Comparison of ENCODE assay signal across 15 cellular contexts in the genomic region with DNA sequence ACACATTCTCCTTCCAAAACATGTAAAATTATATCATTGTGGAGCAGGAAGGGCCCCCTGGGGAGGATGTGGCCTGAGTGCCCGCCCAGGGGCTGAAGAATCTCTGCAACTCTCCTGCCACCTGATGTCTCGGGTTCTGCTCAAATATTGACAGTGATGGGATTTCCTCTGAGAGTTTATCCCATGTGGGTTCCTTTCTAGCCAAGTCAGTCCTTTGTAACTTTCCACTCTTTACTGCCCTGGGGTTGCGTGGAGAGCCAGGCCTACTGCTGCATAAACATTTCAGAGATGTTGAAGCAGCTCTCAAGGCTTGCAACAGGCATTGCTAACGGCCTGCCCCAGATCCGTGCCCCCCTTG. TPM values are rescaled to one million over a fixed set of nuclear protein-coding genes. Genes with fewer than 3 reads are reported as not detected.
DNase-seq lines count a peak whose midpoint lies in the region; ATAC-seq and TF ChIP-seq lines count a peak whose summit lies in the region.
"Had no signal": no experiment of that assay in that cellular context is flagged by ENCODE, and none has a peak within 500 bp of the region (broad histone marks: within the 10 kb centered on the region; RNA-seq: fewer than 3 reads in every experiment).

No MANE protein-coding gene starts in this region.

- no peak overlapping the region for H3K27ac Mint-ChIP-seq in T-cell
- H3K27ac Mint-ChIP-seq: activated naive CD4-positive, alpha-beta T cell treated with anti-CD3 and anti-CD28 coated beads for 36 hours had no signal

- 44 to 55% methylated on average over 5 of the region's 5 CpGs for WGBS in body of pancreas, 2 donors
- WGBS in sigmoid colon, 2 donors = 65 to 76% methylated on average over 5 of the region's 5 CpGs

- no peaks in the 10 kb centered on the region for H3K9me3 Mint-ChIP-seq in T-cell
- H3K9me3 Mint-ChIP-seq: activated naive CD4-positive, alpha-beta T cell treated with anti-CD3 and anti-CD28 coated beads for 36 hours had no signal

- no peak overlapping the region for H3K4me3 Mint-ChIP-seq in T-cell
- H3K4me3 Mint-ChIP-seq: activated naive CD4-positive, alpha-beta T cell treated with anti-CD3 and anti-CD28 coated beads for 36 hours had no signal

- no peak for DNase-seq in body of pancreas
- DNase-seq in sigmoid colon = no peak
- no peak for DNase-seq in NCI-H2196 treated with DMSO at 0.1 percent for 48 hours (lab: John Stamatoyannopoulos, UW; ENCODE audit: unreplicated experiment)
- DNase-seq in T-cell = no peak
- DNase-seq: activated naive CD4-positive, alpha-beta T cell treated with anti-CD3 and anti-CD28 coated beads for 36 hours; BE2C; dermis blood vessel endothelial cell; gastrocnemius medialis had no signal

- no peaks in the 10 kb centered on the region for H3K9me3 ChIP-seq in HEK293 (ENCODE audit: control insufficient read depth, insufficient read depth, low read depth, low read length)
- no peaks in the 10 kb centered on the region for H3K9me3 ChIP-seq in body of pancreas
- no peaks in the 10 kb centered on the region for H3K9me3 ChIP-seq in iPS-20b (ENCODE audit: insufficient read depth, low read depth, low read length)
- no peaks in the 10 kb centered on the region for H3K9me3 ChIP-seq in sigmoid colon
- H3K9me3 ChIP-seq: BE2C, gastrocnemius medialis, neutrophil, SJSA1 had no signal

- no peak for ATAC-seq in body of pancreas
- no peak for ATAC-seq in HG03342 (IDR thresholded peaks at IDR 0.05; ENCODE audit: unreplicated experiment)
- no peak for ATAC-seq in HG03175 (IDR thresholded peaks at IDR 0.05; ENCODE audit: unreplicated experiment)
- no peak for ATAC-seq in T-cell (replicated peaks in 1 of 4)
- ATAC-seq: gastrocnemius medialis had no signal

- H3K27me3 Mint-ChIP-seq in T-cell = no peaks in the 10 kb centered on the region

- no peak overlapping the region for H3K27ac ChIP-seq in HEK293 (ENCODE audit: extremely low read depth, low read depth, low read length)
- peak overlapping the region; percentile 61 to 80 (median 72) for H3K27ac ChIP-seq in body of pancreas
- no peak overlapping the region for H3K27ac ChIP-seq in iPS-20b (ENCODE audit: low read length)
- peak overlapping the region; percentile 77 to 85 (median 81) for H3K27ac ChIP-seq in sigmoid colon
- H3K27ac ChIP-seq: neutrophil, SJSA1 had no signal

- CTCF ChIA-PET in HEK293 (lab: Yijun Ruan, JAX) = no interaction called here
- CTCF ChIA-PET in T-cell (lab: Charles Lee) = no interaction called here

- no peaks in the 10 kb centered on the region for H3K36me3 Mint-ChIP-seq in T-cell

- peaks cover 7% of the 10 kb centered on the region; the same call in 1 of the 2 replicates for H3K4me1 ChIP-seq in HEK293 (ENCODE audit: control insufficient read depth, insufficient read depth, low read length)
- peaks cover 50% of the 10 kb centered on the region for H3K4me1 ChIP-seq in body of pancreas
- peaks cover 36% of the 10 kb centered on the region; the same call in 1 of the 2 replicates for H3K4me1 ChIP-seq in iPS-20b (ENCODE audit: insufficient read depth, low read length)
- peaks cover 0 to 44% (median 38%) of the 10 kb centered on the region in 4 donors for H3K4me1 ChIP-seq in sigmoid colon
- H3K4me1 ChIP-seq: BE2C had no signal

- H3K9ac ChIP-seq in iPS-20b (ENCODE audit: low read depth, low read length) = peak overlapping the region; percentile 5; the same call in 1 of the 2 replicates

- TF ChIP-seq CTCF in HEK293 (tag by site-specific recombination; IDR thresholded peaks at IDR 0.05) (no peak), body of pancreas (IDR thresholded peaks at IDR 0.05) (no peak), sigmoid colon (IDR thresholded peaks at IDR 0.05) (no peak)

- TF ChIP-seq POLR2A in body of pancreas (IDR thresholded peaks at IDR 0.05) (no peak), sigmoid colon (IDR thresholded peaks at IDR 0.05) (no peak)

- H3K4me3 ChIP-seq in HEK293 (ENCODE audit: low read depth, low read length) (no peak overlapping the region), body of pancreas (no peak overlapping the region), iPS-20b (ENCODE audit: low read length) (peak overlapping the region; percentile 37; the same call in 1 of the 2 replicates), sigmoid colon (no peak overlapping the region)
- H3K4me3 ChIP-seq: gastrocnemius medialis, SJSA1 had no signal

- POLR2A ChIA-PET in HEK293 (lab: Yijun Ruan, JAX) (no interaction called here), T-cell (lab: Charles Lee) (no interaction called here)

- TF ChIP-seq EP300 in sigmoid colon (IDR thresholded peaks at IDR 0.05) = peak in 1 of 4 donors; percentile 42

- H3K27me3 ChIP-seq in body of pancreas (no peaks in the 10 kb centered on the region), iPS-20b (ENCODE audit: insufficient read depth, low read length) (no peaks in the 10 kb centered on the region), sigmoid colon (no peaks in the 10 kb centered on the region)
- H3K27me3 ChIP-seq: BE2C, gastrocnemius medialis, SJSA1 had no signal

- intact Hi-C loops in body of pancreas (cut with DNase I) (no loop called here), sigmoid colon (cut with DNase I) (no loop called here)

- H3K4me1 Mint-ChIP-seq in T-cell = peaks cover 8 to 22% (median 13%) of the 10 kb centered on the region in 3 donors

- H3K36me3 ChIP-seq in HEK293 (ENCODE audit: control insufficient read depth in 2 of 2, insufficient read depth in 1 of 2, low read length in 2 of 2) (no peaks in the 10 kb centered on the region), body of pancreas (replicated peaks in 1 of 2; ENCODE audit: insufficient read depth in 1 of 2, low read depth in 2 of 2) (no peaks in the 10 kb centered on the region), iPS-20b (ENCODE audit: insufficient read depth, low read depth, low read length) (no peaks in the 10 kb centered on the region), sigmoid colon (no peaks in the 10 kb centered on the region)
- H3K36me3 ChIP-seq: BE2C, gastrocnemius medialis, neutrophil, SJSA1 had no signal

TF ChIP-seq in HEK293, 187 proteins besides CTCF, POLR2A, EP300 and RAD21:
- TF ChIP-seq SCRT2 (tag by site-specific recombination; IDR thresholded peaks at IDR 0.05) (peak; percentile 29; the same call in 1 of the 2 replicates), ZNF645 (tag by site-specific recombination; IDR thresholded peaks at IDR 0.05) (no peak), OSR2 (tag by site-specific recombination; IDR thresholded peaks at IDR 0.05) (no peak)

RNA-seq across cellular contexts. Expression of gene RAB17, which starts 4.0 kb away (rescaled TPM):
- 10 to 100 TPM; 35.3 to 38.9 TPM for total RNA-seq in body of pancreas
- total RNA-seq in sigmoid colon = 1 to 10 TPM in 1 of 4 donors, under 1 TPM in 3; 0.33 to 2.8 (median 0.45) TPM
- polyA plus RNA-seq in sigmoid colon = 10 to 100 TPM; 34.4 to 48.8 (median 38.4) TPM
- under 1 TPM in 3 of 5 donors, not detected in 2; 0.32 to 0.73 (median 0.62) TPM for total RNA-seq in T-cell
- total RNA-seq: activated naive CD4-positive, alpha-beta T cell treated with anti-CD3 and anti-CD28 coated beads for 36 hours had no signal

RNA-seq across cellular contexts. Expression of gene PRLH, which starts 28.1 kb away (rescaled TPM):
- not detected for total RNA-seq in body of pancreas
- total RNA-seq in sigmoid colon = not detected
- not detected for polyA plus RNA-seq in sigmoid colon
- total RNA-seq in T-cell = not detected
- total RNA-seq: activated naive CD4-positive, alpha-beta T cell treated with anti-CD3 and anti-CD28 coated beads for 36 hours; dermis blood vessel endothelial cell; gastrocnemius medialis; kidney epithelial cell; SJSA1 had no signal

RNA-seq across cellular contexts. Expression of gene LRRFIP1, which starts 32.9 kb away (rescaled TPM):
- total RNA-seq in body of pancreas (10 to 100 TPM; 49.8 to 57.1 TPM), sigmoid colon (100 to 1,000 TPM; 112 to 185 (median 136) TPM), T-cell (100 to 1,000 TPM; 105 to 170 (median 128) TPM)
- polyA plus RNA-seq in sigmoid colon = 10 to 100 TPM; 42.0 to 73.8 (median 63.3) TPM

Comparison
In these comparisons a context has a peak if more than half of its experiments do, and no peak if none do; other contexts are left out.
1. H3K27ac ChIP-seq: peak in body of pancreas (4 of 4) and sigmoid colon (4 of 4); none in HEK293 (single experiment) and iPS-20b (single experiment).
2. RNA of gene RAB17, which starts 4.0 kb away (total RNA-seq): 35.3 to 38.9 TPM in body of pancreas; 0.33 to 2.8 TPM in sigmoid colon and 0.32 to 0.73 TPM in T-cell; every median in the first group is over 4 times any median in the second.